Comparison of ENCODE assay signal across 8 cellular contexts in genomic region chr7:78769551-78770101, GRCh38.
DNase-seq lines count a peak whose midpoint lies in the region; ATAC-seq and TF ChIP-seq lines count a peak whose summit lies in the region.

No MANE protein-coding gene starts in this region.

- BruUV-seq in mammary epithelial cell (replicated peaks; lab: Mats Ljungman, UMichigan): no TSS peak

- peak overlapping the region; percentile 74 for H3K4me2 ChIP-seq in BLaER1
- H3K4me2 ChIP-seq in mammary epithelial cell (ENCODE audit: insufficient read depth, low read depth, low read length): peak overlapping the region; percentile 67
- peak overlapping the region; percentile 61 for H3K4me2 ChIP-seq in neuronal stem cell (ENCODE audit: insufficient read depth, low read length, poor library complexity, severe bottlenecking)

- H3K23ac ChIP-seq in neuronal stem cell (ENCODE audit: low read depth, low read length, poor library complexity): no peak overlapping the region

- H3K9me3 ChIP-seq in BLaER1 (no peaks in the 10 kb centered on the region), mammary epithelial cell (replicated peaks; ENCODE audit: insufficient read depth, low read length) (no peaks in the 10 kb centered on the region), neuronal stem cell (replicated peaks in 1 of 2; ENCODE audit: control insufficient read depth in 2 of 2, insufficient read depth in 1 of 2, low read depth in 1 of 2, low read length in 2 of 2) (no peaks in the 10 kb centered on the region)

- no peaks in the 10 kb centered on the region for H3K27me3 ChIP-seq in BLaER1
- H3K27me3 ChIP-seq in mammary epithelial cell (ENCODE audit: insufficient read depth, low read length): peaks cover 5% of the 10 kb centered on the region
- H3K27me3 ChIP-seq in neuronal stem cell (ENCODE audit: control insufficient read depth in 3 of 3, insufficient read depth in 3 of 3, low read depth in 1 of 3, low read length in 3 of 3): no peaks in the 10 kb centered on the region

- no peak overlapping the region for H2BK12ac ChIP-seq in neuronal stem cell (ENCODE audit: low read length)

- H2AFZ ChIP-seq in mammary epithelial cell (ENCODE audit: low read depth, low read length) (peak overlapping the region; percentile 53), neuronal stem cell (ENCODE audit: low read length) (peak overlapping the region; percentile 79)

- no peak overlapping the region for H2AK5ac ChIP-seq in neuronal stem cell (ENCODE audit: low read depth, low read length)

- no peak overlapping the region for H4K8ac ChIP-seq in neuronal stem cell (ENCODE audit: low read depth, low read length)

- ATAC-seq in GM21360 (IDR thresholded peaks at IDR 0.05; ENCODE audit: unreplicated experiment): peak; percentile 90
- ATAC-seq in HG03469 (IDR thresholded peaks at IDR 0.05; ENCODE audit: unreplicated experiment): peak; percentile 94
- no peak for ATAC-seq in left colon

- H3K79me2 ChIP-seq in mammary epithelial cell (ENCODE audit: insufficient read depth, low read length): no peaks in the 10 kb centered on the region

- H3K79me1 ChIP-seq in neuronal stem cell (ENCODE audit: low read depth, low read length): no peaks in the 10 kb centered on the region

- H3K4ac ChIP-seq in neuronal stem cell (ENCODE audit: low read length): no peak overlapping the region

- 18% methylated on average over 9 of the region's 9 CpGs for WGBS in mammary epithelial cell (ENCODE audit: low coverage, missing lambda C conversion rate)
- WGBS in neuronal stem cell (ENCODE audit: extremely low coverage in 2 of 2, insufficient read length in 2 of 2, insufficient replicate concordance in 1 of 2), 2 donors: no CpG with 5 or more reads among the region's 9 CpGs

- H4K91ac ChIP-seq in neuronal stem cell (ENCODE audit: low read depth, low read length, poor library complexity): no peak overlapping the region

- H3K9ac ChIP-seq in BLaER1: no peak overlapping the region
- no peak overlapping the region for H3K9ac ChIP-seq in mammary epithelial cell (ENCODE audit: insufficient read depth, low read length)
- no peak overlapping the region for H3K9ac ChIP-seq in neuronal stem cell (ENCODE audit: low read depth, low read length, poor library complexity)

- peaks cover 23% of the 10 kb centered on the region for H3K4me1 ChIP-seq in BLaER1
- H3K4me1 ChIP-seq in mammary epithelial cell (ENCODE audit: insufficient read depth, low read length): no peaks in the 10 kb centered on the region
- peaks cover 7 to 14% of the 10 kb centered on the region in 2 donors for H3K4me1 ChIP-seq in neuronal stem cell (ENCODE audit: control insufficient read depth in 2 of 2, insufficient read depth in 1 of 2, low read depth in 1 of 2, low read length in 2 of 2)

- no peak overlapping the region for H2BK120ac ChIP-seq in neuronal stem cell (ENCODE audit: low read depth, low read length)

- H3K36me3 ChIP-seq in BLaER1 (no peaks in the 10 kb centered on the region), mammary epithelial cell (ENCODE audit: insufficient read depth, low read length) (no peaks in the 10 kb centered on the region), neuronal stem cell (replicated peaks in 1 of 2; ENCODE audit: control insufficient read depth in 2 of 2, insufficient read depth in 2 of 2, low read length in 2 of 2) (no peaks in the 10 kb centered on the region)

- dilution Hi-C loops in mammary epithelial cell (cut with HindIII; ENCODE audit: low sequenced_read_pairs): loop anchor here (5.0 kb wide), 1 partner anchor 33 kb away; no protein-coding TSS in a partner anchor

- CTCF ChIA-PET in mammary epithelial cell (lab: Charles Lee; ENCODE audit: low non-redundant PET): no interaction called here

- TF ChIP-seq CTCF in mammary epithelial cell (conservative IDR thresholded peaks at IDR 0.05 in 1 of 2, IDR thresholded peaks at IDR 0.05 in 1 of 2; ENCODE audit: extremely low read depth in 1 of 2, insufficient read depth in 1 of 2, low read depth in 1 of 2, low read length in 2 of 2): no peak

- in situ Hi-C loops in mammary epithelial cell (cut with MboI; ENCODE audit: low sequenced_read_pairs in 2 of 2): no loop called here

- no peak overlapping the region for H2BK15ac ChIP-seq in neuronal stem cell (ENCODE audit: low read length)

- H4K20me1 ChIP-seq in BLaER1: no peaks in the 10 kb centered on the region
- H4K20me1 ChIP-seq in mammary epithelial cell (ENCODE audit: insufficient read depth, low read length): no peaks in the 10 kb centered on the region

- no peak overlapping the region for H3K18ac ChIP-seq in neuronal stem cell (ENCODE audit: low read length)

- no peak overlapping the region for H3K14ac ChIP-seq in neuronal stem cell (ENCODE audit: low read length)

- DNase-seq in mammary epithelial cell (no peak), neuronal stem cell (ENCODE audit: low spot score) (peak; percentile 12), HT-29 (ENCODE audit: low spot score) (no peak), left colon (no peak)
- no peak for DNase-seq in effector CD8-positive, alpha-beta T cell (lab: John Stamatoyannopoulos, UW)

- H3K27ac ChIP-seq in BLaER1 (no peak overlapping the region), mammary epithelial cell (ENCODE audit: insufficient read depth, low read depth, low read length) (no peak overlapping the region), neuronal stem cell (replicated peaks; ENCODE audit: low read length) (no peak overlapping the region)

- no peak overlapping the region for H3K4me3 ChIP-seq in BLaER1
- H3K4me3 ChIP-seq in mammary epithelial cell (replicated peaks in 1 of 3; ENCODE audit: insufficient read depth in 1 of 3, low read depth in 2 of 3, low read length in 3 of 3): peak overlapping the region in 2 of 3 experiments; percentile 12 to 23
- H3K4me3 ChIP-seq in neuronal stem cell (ENCODE audit: low read length in 2 of 2): peak overlapping the region; percentile 49 to 74

- intact Hi-C loops in mammary epithelial cell (cut with micrococcal nuclease) (loop anchor here (10.0 kb wide), 1 partner anchor 65 kb away; no protein-coding TSS in a partner anchor), left colon (cut with DNase I, micrococcal nuclease) (no loop called here)

- no peak overlapping the region for H2BK5ac ChIP-seq in neuronal stem cell (ENCODE audit: low read length)
